In genomic region chr11:61041755-61042518, GRCh38 we compare ENCODE assay signal across 8 cellular contexts.
A peak's percentile ranks its signal among the peaks of the same experiment; 100 is the strongest.
DNase-seq lines count a peak whose midpoint lies in the region; ATAC-seq lines count a peak whose summit lies in the region.

No MANE protein-coding gene starts in this region.

- CTCF ChIA-PET in activated CD8-positive, alpha-beta T cell treated with anti-CD3 and anti-CD28 coated beads, Interleukin-2, amount 10 ng/mL, durations not matched to agents 7 days and 5 days (lab: Charles Lee): interaction anchor here (0.6 to 3.5 kb wide), 26 partner anchors 9 to 294 kb away, joined by 3 to 19 read pairs (median 4); partner anchors contain the start of genes CD5 and TMEM109

- POLR2A ChIA-PET in activated CD8-positive, alpha-beta T cell treated with anti-CD3 and anti-CD28 coated beads, Interleukin-2, amount 10 ng/mL, durations not matched to agents 7 days and 5 days (lab: Charles Lee): interaction anchor here (0.6 to 4.0 kb wide), 29 partner anchors 9 to 101 kb away, joined by 3 to 67 read pairs (median 6); no protein-coding TSS in a partner anchor

- peaks cover 7% of the 10 kb centered on the region for H3K36me3 Mint-ChIP-seq in activated CD8-positive, alpha-beta T cell treated with anti-CD3 and anti-CD28 coated beads, Interleukin-2, amount 10 ng/mL, durations not matched to agents 7 days and 5 days (ENCODE audit: low read depth)

- H3K27me3 Mint-ChIP-seq in activated CD8-positive, alpha-beta T cell treated with anti-CD3 and anti-CD28 coated beads, Interleukin-2, amount 10 ng/mL, durations not matched to agents 7 days and 5 days (ENCODE audit: low read depth): no peaks in the 10 kb centered on the region

- peaks cover 58% of the 10 kb centered on the region for H3K4me1 Mint-ChIP-seq in activated CD8-positive, alpha-beta T cell treated with anti-CD3 and anti-CD28 coated beads, Interleukin-2, amount 10 ng/mL, durations not matched to agents 7 days and 5 days (ENCODE audit: low read depth)

- peak overlapping the region; percentile 64 for H3K4me3 Mint-ChIP-seq in activated CD8-positive, alpha-beta T cell treated with anti-CD3 and anti-CD28 coated beads, Interleukin-2, amount 10 ng/mL, durations not matched to agents 7 days and 5 days

- H3K9me3 Mint-ChIP-seq in activated CD8-positive, alpha-beta T cell treated with anti-CD3 and anti-CD28 coated beads, Interleukin-2, amount 10 ng/mL, durations not matched to agents 7 days and 5 days (ENCODE audit: insufficient read depth): no peaks in the 10 kb centered on the region

- peak overlapping the region; percentile 94 for H3K27ac Mint-ChIP-seq in activated CD8-positive, alpha-beta T cell treated with anti-CD3 and anti-CD28 coated beads, Interleukin-2, amount 10 ng/mL, durations not matched to agents 7 days and 5 days

- peak; percentile 72 for ATAC-seq in GM18519 (IDR thresholded peaks at IDR 0.05; ENCODE audit: low FRiP score, unreplicated experiment)
- ATAC-seq in HG02884 (IDR thresholded peaks at IDR 0.05; ENCODE audit: unreplicated experiment): peak; percentile 91
- peak; percentile 100 for ATAC-seq in activated CD8-positive, alpha-beta T cell treated with anti-CD3 and anti-CD28 coated beads, Interleukin-2, amount 10 ng/mL, durations not matched to agents 7 days and 5 days
- ATAC-seq in esophagus mucosa: peak; percentile 75

- DNase-seq in NCI-H2171 (lab: John Stamatoyannopoulos, UW) (peak; percentile 69), putamen (ENCODE audit: low spot score) (peak; percentile 58), globus pallidus (ENCODE audit: low spot score) (no peak), hepatic stellate cell (ENCODE audit: low spot score) (no peak)
- peak; percentile 94 for DNase-seq in activated CD8-positive, alpha-beta T cell treated with anti-CD3 and anti-CD28 coated beads, Interleukin-2, amount 10 ng/mL, durations not matched to agents 7 days and 5 days

Comparison
In these comparisons a context has a peak if more than half of its experiments do, and no peak if none do; other contexts are left out.
1. DNase-seq: peak in NCI-H2171 (single experiment), activated CD8-positive, alpha-beta T cell treated with anti-CD3 and anti-CD28 coated beads, Interleukin-2, amount 10 ng/mL, durations not matched to agents 7 days and 5 days (single experiment) and putamen (single experiment); none in globus pallidus (single experiment) and hepatic stellate cell (single experiment).
2. Peak in every context shown above with its lines, with median percentiles within 50 percentile points of each other: ATAC-seq.